In genomic region chr4:39976141-39976944, GRCh38 we compare ENCODE assay signal across 8 cellular contexts. TPM values are rescaled to one million over a fixed set of nuclear protein-coding genes. Genes with fewer than 3 reads are reported as not detected.
DNase-seq lines count a peak whose midpoint lies in the region; ATAC-seq and TF ChIP-seq lines count a peak whose summit lies in the region.

No MANE protein-coding gene starts in this region.

- H3K4me1 Mint-ChIP-seq in naive thymus-derived CD8-positive, alpha-beta T cell = peaks cover 16 to 39% (median 33%) of the 10 kb centered on the region in 4 donors
- peaks cover 34% of the 10 kb centered on the region for H3K4me1 Mint-ChIP-seq in stimulated activated memory B cell treated with anti-CD40 and anti-IgM and Interleukin-4, amounts not matched to agents 10 μg/mL and 1 μg/mL and 100 μg/mL, for 72 hours

- H3K36me3 Mint-ChIP-seq in naive thymus-derived CD8-positive, alpha-beta T cell = peaks cover 0 to 32% (median 13%) of the 10 kb centered on the region in 3 donors
- peaks cover 25% of the 10 kb centered on the region for H3K36me3 Mint-ChIP-seq in stimulated activated memory B cell treated with anti-CD40 and anti-IgM and Interleukin-4, amounts not matched to agents 10 μg/mL and 1 μg/mL and 100 μg/mL, for 72 hours

- ATAC-seq in GM21737 (IDR thresholded peaks at IDR 0.05; ENCODE audit: unreplicated experiment) = peak; percentile 40
- ATAC-seq in naive thymus-derived CD8-positive, alpha-beta T cell = peak; percentile 19
- peak; percentile 51 for ATAC-seq in stimulated activated memory B cell treated with anti-CD40 and anti-IgM and Interleukin-4, amounts not matched to agents 10 μg/mL and 1 μg/mL and 100 μg/mL, for 72 hours

- POLR2A ChIA-PET in naive thymus-derived CD8-positive, alpha-beta T cell (lab: Charles Lee) = interaction anchor here (0.5 to 2.5 kb wide), 8 partner anchors 16 to 518 kb away, joined by 3 to 18 read pairs (median 5); partner anchors contain the start of genes LIAS, RPL9 and UBE2K

- DNase-seq in COLO829 (ENCODE audit: low spot score) = peak; percentile 34
- peak; percentile 82 for DNase-seq in LHCN-M2 (ENCODE audit: low read depth)
- peak; percentile 90 for DNase-seq in RKO (ENCODE audit: low spot score)
- DNase-seq in activated effector memory CD4-positive, alpha-beta T cell treated with Interleukin-2 at 50 U/mL for 16 hours = peak; percentile 54
- DNase-seq in fibroblast of pulmonary artery (ENCODE audit: low read depth) = peak; percentile 85
- peak; percentile 30 to 78 (median 63) for DNase-seq in naive thymus-derived CD8-positive, alpha-beta T cell

- no peaks in the 10 kb centered on the region for H3K27me3 Mint-ChIP-seq in naive thymus-derived CD8-positive, alpha-beta T cell
- no peaks in the 10 kb centered on the region for H3K27me3 Mint-ChIP-seq in stimulated activated memory B cell treated with anti-CD40 and anti-IgM and Interleukin-4, amounts not matched to agents 10 μg/mL and 1 μg/mL and 100 μg/mL, for 72 hours

- peak overlapping the region; percentile 39 to 96 (median 87) for H3K27ac Mint-ChIP-seq in naive thymus-derived CD8-positive, alpha-beta T cell
- peak overlapping the region; percentile 91 for H3K27ac Mint-ChIP-seq in stimulated activated memory B cell treated with anti-CD40 and anti-IgM and Interleukin-4, amounts not matched to agents 10 μg/mL and 1 μg/mL and 100 μg/mL, for 72 hours

- H3K4me3 ChIP-seq in fibroblast of pulmonary artery (replicated peaks; ENCODE audit: low read depth, low read length) = peak overlapping the region; percentile 88

- TF ChIP-seq CTCF in fibroblast of pulmonary artery (IDR thresholded peaks at IDR 0.05; ENCODE audit: low read length, missing control alignments) = peak; percentile 86

- H3K4me3 Mint-ChIP-seq in naive thymus-derived CD8-positive, alpha-beta T cell = peak overlapping the region; percentile 78 to 94 (median 88)
- peak overlapping the region; percentile 91 for H3K4me3 Mint-ChIP-seq in stimulated activated memory B cell treated with anti-CD40 and anti-IgM and Interleukin-4, amounts not matched to agents 10 μg/mL and 1 μg/mL and 100 μg/mL, for 72 hours

- no peaks in the 10 kb centered on the region for H3K9me3 Mint-ChIP-seq in naive thymus-derived CD8-positive, alpha-beta T cell
- H3K9me3 Mint-ChIP-seq in stimulated activated memory B cell treated with anti-CD40 and anti-IgM and Interleukin-4, amounts not matched to agents 10 μg/mL and 1 μg/mL and 100 μg/mL, for 72 hours = no peaks in the 10 kb centered on the region

RNA-seq across cellular contexts. Expression of gene PDS5A, which starts 1.4 kb away (rescaled TPM):
- total RNA-seq in LHCN-M2 (2014; rRNA removed) = 57.3 and 63.1 TPM in 2 replicates
- 15.1 TPM for polyA plus RNA-seq in LHCN-M2 (2012)
- 100 to 1,000 TPM in 1 of 2 experiments, 10 to 100 TPM in 1; 99.8 to 101 TPM for total RNA-seq in naive thymus-derived CD8-positive, alpha-beta T cell
- 10 to 100 TPM; 31.1 to 46.7 (median 32.4) TPM for polyA plus RNA-seq in naive thymus-derived CD8-positive, alpha-beta T cell

Comparison
In these comparisons a context has a peak if more than half of its experiments do, and no peak if none do; other contexts are left out.
1. Peak in every context shown above with its lines: DNase-seq, ATAC-seq and H3K4me3 ChIP-seq.
2. DNase-seq: peak in every context shown above with its lines; median percentile 90 in RKO; 85 in fibroblast of pulmonary artery; 82 in LHCN-M2; 63 in naive thymus-derived CD8-positive, alpha-beta T cell; 54 in activated effector memory CD4-positive, alpha-beta T cell treated with Interleukin-2 at 50 U/mL for 16 hours; 34 in COLO829.